1 cellular context compared by ENCODE assay signal in genomic region chr2:44044281-44044720, GRCh38.
TF ChIP-seq lines count a peak whose summit lies in the region.

No MANE protein-coding gene starts in this region.

TF ChIP-seq in K562, 482 proteins besides CTCF, POLR2A, EP300 and RAD21 (continued from another document and continues in another):
- TF ChIP-seq ZNF609 (CRISPR knock-in tag; IDR thresholded peaks at IDR 0.05; ENCODE audit: borderline replicate concordance) = no peak
- TF ChIP-seq SOX6 (IDR thresholded peaks at IDR 0.05) = peak; percentile 19; the same call in 1 of the 2 replicates
- no peak for TF ChIP-seq ZSCAN29 (IDR thresholded peaks at IDR 0.05)
- no peak for TF ChIP-seq RHOXF2B (CRISPR knock-in tag; conservative IDR thresholded peaks at IDR 0.05)
- TF ChIP-seq BRD9 (IDR thresholded peaks at IDR 0.05; ENCODE audit: low read depth, partially characterized antibody) = no peak
- TF ChIP-seq NR0B1 (IDR thresholded peaks at IDR 0.05; ENCODE audit: partially characterized antibody) = no peak
- no peak for TF ChIP-seq NFIC (IDR thresholded peaks at IDR 0.05)
- TF ChIP-seq FOXP1 (CRISPR knock-in tag; IDR thresholded peaks at IDR 0.05) = no peak
- TF ChIP-seq MCM2 (IDR thresholded peaks at IDR 0.05; ENCODE audit: low read depth) = no peak
- TF ChIP-seq ZNF511 (CRISPR knock-in tag; IDR thresholded peaks at IDR 0.05) = no peak
- no peak for TF ChIP-seq CHAMP1 (IDR thresholded peaks at IDR 0.05)
- TF ChIP-seq BRCA1 (IDR thresholded peaks at IDR 0.05) = no peak
- TF ChIP-seq BRCA1 (CRISPR knock-in tag; IDR thresholded peaks at IDR 0.05) = no peak
- TF ChIP-seq ASH1L (IDR thresholded peaks at IDR 0.05; ENCODE audit: borderline replicate concordance, low read depth, partially characterized antibody) = no peak
- TF ChIP-seq RREB1 (CRISPR knock-in tag; IDR thresholded peaks at IDR 0.05) = no peak
- TF ChIP-seq RBM14 (IDR thresholded peaks at IDR 0.05; ENCODE audit: borderline replicate concordance, insufficient read depth, low read depth, low read length) = no peak
- no peak for TF ChIP-seq TAF7 (tag; IDR thresholded peaks at IDR 0.05)
- no peak for TF ChIP-seq MBD2 (IDR thresholded peaks at IDR 0.05; ENCODE audit: borderline replicate concordance, low read depth)
- no peak for TF ChIP-seq NKRF (IDR thresholded peaks at IDR 0.05; ENCODE audit: borderline replicate concordance)
- TF ChIP-seq POLR2AphosphoS2 (IDR thresholded peaks at IDR 0.05; ENCODE audit: low read length) = no peak
- TF ChIP-seq ARID3B (CRISPR knock-in tag; IDR thresholded peaks at IDR 0.05; ENCODE audit: borderline replicate concordance) = no peak
- no peak for TF ChIP-seq E2F1 (CRISPR knock-in tag; IDR thresholded peaks at IDR 0.05)
- TF ChIP-seq ZBTB17 (CRISPR knock-in tag; IDR thresholded peaks at IDR 0.05) = no peak
- no peak for TF ChIP-seq CEBPZ (IDR thresholded peaks at IDR 0.05; ENCODE audit: borderline replicate concordance, low read depth, low read length)
- no peak for TF ChIP-seq HCFC1 (IDR thresholded peaks at IDR 0.05; ENCODE audit: low read depth, low read length)
- TF ChIP-seq HNRNPH1 (optimal IDR thresholded peaks at IDR 0.05; ENCODE audit: low read depth, low read length) = no peak
- TF ChIP-seq DIDO1 (tag; IDR thresholded peaks at IDR 0.05; ENCODE audit: low read depth) = no peak
- TF ChIP-seq ZNF445 (CRISPR knock-in tag; IDR thresholded peaks at IDR 0.05; ENCODE audit: low read depth) = no peak
- TF ChIP-seq ZNF232 (CRISPR knock-in tag; IDR thresholded peaks at IDR 0.05) = no peak
- no peak for TF ChIP-seq MTA1 (IDR thresholded peaks at IDR 0.05; ENCODE audit: borderline replicate concordance)
- no peak for TF ChIP-seq JUNB (CRISPR knock-in tag; conservative IDR thresholded peaks at IDR 0.05)
- TF ChIP-seq MYC (IDR thresholded peaks at IDR 0.05; ENCODE audit: low read depth, low read length) = no peak; the same call in 1 of the 2 replicates
- no peak for TF ChIP-seq MYC (CRISPR knock-in tag; IDR thresholded peaks at IDR 0.05; ENCODE audit: borderline replicate concordance, low read depth)
- TF ChIP-seq HSF4 (CRISPR knock-in tag; IDR thresholded peaks at IDR 0.05; ENCODE audit: borderline replicate concordance) = no peak
- TF ChIP-seq NCOA6 (IDR thresholded peaks at IDR 0.05) = no peak
- 0 out of 2 replicates have a peak, but pooled peaks have one; percentile 20 for TF ChIP-seq TARDBP (IDR thresholded peaks at IDR 0.05)
